Comparison of ENCODE assay signal across 8 cellular contexts in genomic region chr16:81737885-81738536, GRCh38. TPM values are rescaled to one million over a fixed set of nuclear protein-coding genes. Genes with fewer than 3 reads are reported as not detected.
DNase-seq lines count a peak whose midpoint lies in the region; ATAC-seq and TF ChIP-seq lines count a peak whose summit lies in the region.

No MANE protein-coding gene starts in this region.

- no peaks in the 10 kb centered on the region for H3K9me3 Mint-ChIP-seq in activated naive CD4-positive, alpha-beta T cell treated with anti-CD3 and anti-CD28 coated beads, Interleukin-2, amount 50 U/mL, for 72 hours
- H3K9me3 Mint-ChIP-seq in progenitor cell of endocrine pancreas (ENCODE audit: low read depth) (no peaks in the 10 kb centered on the region), type B pancreatic cell (no peaks in the 10 kb centered on the region)

- peak overlapping the region; percentile 50 to 74 for H3K27ac Mint-ChIP-seq in activated naive CD4-positive, alpha-beta T cell treated with anti-CD3 and anti-CD28 coated beads, Interleukin-2, amount 50 U/mL, for 72 hours
- H3K27ac Mint-ChIP-seq in progenitor cell of endocrine pancreas (no peak overlapping the region), type B pancreatic cell (peak overlapping the region; percentile 73)

- H3K4me3 Mint-ChIP-seq in progenitor cell of endocrine pancreas (ENCODE audit: low read depth) (peak overlapping the region; percentile 35), type B pancreatic cell (peak overlapping the region; percentile 60)

- no peaks in the 10 kb centered on the region for H3K36me3 Mint-ChIP-seq in activated naive CD4-positive, alpha-beta T cell treated with anti-CD3 and anti-CD28 coated beads, Interleukin-2, amount 50 U/mL, for 72 hours
- H3K36me3 Mint-ChIP-seq in progenitor cell of endocrine pancreas (ENCODE audit: insufficient read depth) (no peaks in the 10 kb centered on the region), type B pancreatic cell (no peaks in the 10 kb centered on the region)

- CTCF ChIA-PET in HEK293T (lab: Yijun Ruan, JAX), result interaction anchor here (0.5 kb wide), 1 partner anchor 371 kb away, joined by 4 read pairs; no protein-coding TSS in a partner anchor

- H3K27me3 Mint-ChIP-seq in progenitor cell of endocrine pancreas (peaks cover 14% of the 10 kb centered on the region), type B pancreatic cell (no peaks in the 10 kb centered on the region)

- TF ChIP-seq CTCF in NB4 (IDR thresholded peaks at IDR 0.05; ENCODE audit: low read depth, low read length) (peak; percentile 87), progenitor cell of endocrine pancreas (IDR thresholded peaks at IDR 0.05; ENCODE audit: unreplicated experiment) (peak; percentile 84), type B pancreatic cell (conservative IDR thresholded peaks at IDR 0.05) (peak; percentile 94)

- peak; percentile 90 for DNase-seq in GM03348 (ENCODE audit: low spot score)
- peak; percentile 81 for DNase-seq in HEK293T (ENCODE audit: extremely low spot score)
- peak; percentile 90 for DNase-seq in NB4 (ENCODE audit: low read depth)
- peak; percentile 79 to 87 for DNase-seq in activated naive CD4-positive, alpha-beta T cell treated with anti-CD3 and anti-CD28 coated beads, Interleukin-2, amount 50 U/mL, for 72 hours (ENCODE audit: low spot score in 2 of 2)
- peak; percentile 81 for DNase-seq in Right ventricle myocardium inferior (ENCODE audit: missing footprints)
- DNase-seq in progenitor cell of endocrine pancreas (ENCODE audit: low spot score, unreplicated experiment), result peak; percentile 75
- peak; percentile 83 for DNase-seq in type B pancreatic cell (ENCODE audit: extremely low spot score, unreplicated experiment)

- intact Hi-C loops in Right ventricle myocardium inferior (cut with DNase I), result loop anchor here (1.0 to 10.0 kb wide), 4 partner anchors 336 to 733 kb away; partner anchors contain the start of genes ATMIN, CENPN and CMC2

- ATAC-seq in SK-N-SH treated with all-trans-retinoic acid at 6 μM for 48 hours, result peak; percentile 96
- ATAC-seq in activated naive CD4-positive, alpha-beta T cell treated with anti-CD3 and anti-CD28 coated beads, Interleukin-2, amount 50 U/mL, for 72 hours, result peak; percentile 97 to 99
- ATAC-seq in Right ventricle myocardium inferior, result peak; percentile 88

- POLR2A ChIA-PET in HEK293T (lab: Yijun Ruan, JAX), result no interaction called here

- no peak for TF ChIP-seq POLR2A in NB4 (IDR thresholded peaks at IDR 0.05; ENCODE audit: extremely low read depth, insufficient read length)

- H3K4me3 ChIP-seq in NB4 (ENCODE audit: low read depth, low read length), result peak overlapping the region; percentile 47

- peaks cover 2% of the 10 kb centered on the region for H3K4me1 Mint-ChIP-seq in progenitor cell of endocrine pancreas (ENCODE audit: low read depth)
- peaks cover 6% of the 10 kb centered on the region for H3K4me1 Mint-ChIP-seq in type B pancreatic cell (ENCODE audit: unreplicated experiment)

TF ChIP-seq in HEK293T, 16 proteins besides CTCF, POLR2A, EP300 and RAD21:
- TF ChIP-seq FOXM1 (IDR thresholded peaks at IDR 0.05; ENCODE audit: borderline replicate concordance), result peak; percentile 50; the same call in 1 of the 2 replicates
- no peak for TF ChIP-seq LEF1 (IDR thresholded peaks at IDR 0.05; ENCODE audit: borderline replicate concordance)
- peak; percentile 72; the same call in 1 of the 2 replicates for TF ChIP-seq PKNOX1 (IDR thresholded peaks at IDR 0.05)

TF ChIP-seq in SK-N-SH treated with all-trans-retinoic acid at 6 μM for 48 hours, 23 proteins besides CTCF, POLR2A, EP300 and RAD21:
- TF ChIP-seq ZNF565 (CRISPR knock-in tag; conservative IDR thresholded peaks at IDR 0.05; ENCODE audit: low read depth) (no peak), PATZ1 (CRISPR knock-in tag; IDR thresholded peaks at IDR 0.05; ENCODE audit: borderline replicate concordance) (peak; percentile 76; the same call in 1 of the 2 replicates)

RNA-seq across cellular contexts. Expression of gene PLCG2, which starts 41.1 kb away (rescaled TPM):
- total RNA-seq in activated naive CD4-positive, alpha-beta T cell treated with anti-CD3 and anti-CD28 coated beads, Interleukin-2, amount 50 U/mL, for 72 hours, result 1 to 10 TPM; 5.7 to 8.8 TPM
- 6.9 TPM for total RNA-seq in Right ventricle myocardium inferior
- 9.1 and 10.3 TPM in 2 replicates for total RNA-seq in progenitor cell of endocrine pancreas
- 12.4 and 31.1 TPM in 2 replicates for total RNA-seq in type B pancreatic cell (ENCODE audit: low replicate concordance)

Comparison
In these comparisons a context has a peak if more than half of its experiments do, and no peak if none do; other contexts are left out.
1. Peak in every context shown above with its lines: DNase-seq, ATAC-seq and H3K4me3 ChIP-seq.